8 cellular contexts compared by ENCODE assay signal in genomic region chr11:36431429-36432092, GRCh38.
DNase-seq lines count a peak whose midpoint lies in the region; ATAC-seq and TF ChIP-seq lines count a peak whose summit lies in the region.

No MANE protein-coding gene starts in this region.

- peak; percentile 78 for ATAC-seq in upper lobe of right lung

- peaks cover 2% of the 10 kb centered on the region for H3K4me1 ChIP-seq in upper lobe of right lung

- TF ChIP-seq CTCF in upper lobe of right lung (IDR thresholded peaks at IDR 0.05), result no peak

- DNase-seq in COLO829 (ENCODE audit: low spot score) (peak; percentile 93), HT1080 (ENCODE audit: low read depth) (peak; percentile 96), left kidney (ENCODE audit: low read depth, low spot score) (peak; percentile 55), upper lobe of right lung (no peak), OCI-M2 (lab: John Stamatoyannopoulos, UW; ENCODE audit: unreplicated experiment) (no peak), NCI-H2196 treated with DMSO at 0.1 percent for 48 hours (lab: John Stamatoyannopoulos, UW; ENCODE audit: unreplicated experiment) (no peak), NCI-H1105 treated with DMSO at 0.1 percent for 48 hours (lab: John Stamatoyannopoulos, UW) (no peak)

- H3K36me3 ChIP-seq in upper lobe of right lung, result no peaks in the 10 kb centered on the region

- H3K4me3 ChIP-seq in upper lobe of right lung, result no peak overlapping the region

- intact Hi-C loops in upper lobe of right lung (cut with DNase I), result no loop called here

- H3K9me3 ChIP-seq in upper lobe of right lung, result no peaks in the 10 kb centered on the region

- no peaks in the 10 kb centered on the region for H3K27me3 ChIP-seq in upper lobe of right lung

- H3K27ac ChIP-seq in angular gyrus (ENCODE audit: low read depth, low read length), result peak overlapping the region; percentile 56
- H3K27ac ChIP-seq in upper lobe of right lung, result peak overlapping the region; percentile 55

Comparison
In these comparisons a context has a peak if more than half of its experiments do, and no peak if none do; other contexts are left out.
1. DNase-seq: peak in COLO829 (single experiment), HT1080 (single experiment) and left kidney (single experiment); none in upper lobe of right lung (single experiment), OCI-M2 (single experiment), NCI-H2196 treated with DMSO at 0.1 percent for 48 hours (single experiment) and NCI-H1105 treated with DMSO at 0.1 percent for 48 hours (single experiment).